ENCODE assay signal across 19 cellular contexts in genomic region chr15:42080585-42081462, GRCh38. TPM values are rescaled to one million over a fixed set of nuclear protein-coding genes. Genes with fewer than 3 reads are reported as not detected.
A peak's percentile ranks its signal among the peaks of the same experiment; 100 is the strongest.
DNase-seq lines count a peak whose midpoint lies in the region; ATAC-seq and TF ChIP-seq lines count a peak whose summit lies in the region.
"Had no signal": no experiment of that assay in that cellular context is flagged by ENCODE, and none has a peak within 500 bp of the region (broad histone marks: within the 10 kb centered on the region; RNA-seq: fewer than 3 reads in every experiment).

No MANE protein-coding gene starts in this region.

- in situ Hi-C loops in brain microvascular endothelial cell (cut with HindIII; ENCODE audit: low pct_ligation_motif_present, low sequenced_read_pairs): no loop called here

- H3K9me3 ChIP-seq in iPS-18a (ENCODE audit: control insufficient read depth, low read depth, low read length) (no peaks in the 10 kb centered on the region), aorta (ENCODE audit: control insufficient read depth, low read length) (no peaks in the 10 kb centered on the region)
- H3K9me3 ChIP-seq: neutrophil, tibial nerve had no signal

- peaks cover 7% of the 10 kb centered on the region for H3K4me1 Mint-ChIP-seq in activated T-cell treated with anti-CD3 and anti-CD28 coated beads, Interleukin-2, amount 50 U/mL, for 4 hours (ENCODE audit: low read depth)
- H3K4me1 Mint-ChIP-seq in chondrocyte (ENCODE audit: low read depth): peaks cover 8% of the 10 kb centered on the region

- H3K36me3 Mint-ChIP-seq in activated T-cell treated with anti-CD3 and anti-CD28 coated beads, Interleukin-2, amount 50 U/mL, for 4 hours (ENCODE audit: insufficient read depth): no peaks in the 10 kb centered on the region
- H3K36me3 Mint-ChIP-seq in chondrocyte (ENCODE audit: low read depth): peaks cover 1% of the 10 kb centered on the region
- H3K36me3 Mint-ChIP-seq: brain; CD4-positive, alpha-beta memory T cell; stimulated activated effector memory CD8-positive, alpha-beta T cell treated with anti-CD3 and anti-CD28 coated beads, Interleukin-12 subunit alpha, Interleukin-12 subunit beta, amount 100 ng/mL, for 72 hours had no signal

- H3K27ac Mint-ChIP-seq in chondrocyte (ENCODE audit: unreplicated experiment): no peak overlapping the region
- H3K27ac Mint-ChIP-seq: activated naive CD4-positive, alpha-beta T cell treated with anti-CD3 and anti-CD28 coated beads for 36 hours; brain; CD4-positive, alpha-beta memory T cell; stimulated activated effector memory CD8-positive, alpha-beta T cell treated with anti-CD3 and anti-CD28 coated beads, Interleukin-12 subunit alpha, Interleukin-12 subunit beta, amount 100 ng/mL, for 72 hours had no signal

- WGBS in aorta, 2 donors: 67 to 71% methylated on average over 18 of the region's 18 CpGs

- no peak overlapping the region for H3K4me3 Mint-ChIP-seq in activated T-cell treated with anti-CD3 and anti-CD28 coated beads, Interleukin-2, amount 50 U/mL, for 4 hours
- no peak overlapping the region for H3K4me3 Mint-ChIP-seq in chondrocyte (ENCODE audit: unreplicated experiment)
- H3K4me3 Mint-ChIP-seq: activated naive CD4-positive, alpha-beta T cell treated with anti-CD3 and anti-CD28 coated beads for 36 hours; brain; CD4-positive, alpha-beta memory T cell; stimulated activated effector memory CD8-positive, alpha-beta T cell treated with anti-CD3 and anti-CD28 coated beads, Interleukin-12 subunit alpha, Interleukin-12 subunit beta, amount 100 ng/mL, for 72 hours had no signal

- TF ChIP-seq CTCF in brain microvascular endothelial cell (IDR thresholded peaks at IDR 0.05; ENCODE audit: low read depth, low read length, missing control alignments): no peak
- TF ChIP-seq CTCF in chondrocyte (IDR thresholded peaks at IDR 0.05): no peak

- intact Hi-C loops in aorta (cut with DNase I): no loop called here

- H3K36me3 ChIP-seq in brain microvascular endothelial cell (replicated peaks) (no peaks in the 10 kb centered on the region), iPS-18a (ENCODE audit: control insufficient read depth, low read depth, low read length) (no peaks in the 10 kb centered on the region), aorta (ENCODE audit: control insufficient read depth in 1 of 2, insufficient read depth in 2 of 2, low read length in 1 of 2) (no peaks in the 10 kb centered on the region)
- H3K36me3 ChIP-seq: neutrophil, tibial nerve had no signal

- no peak for ATAC-seq in activated T-cell treated with anti-CD3 and anti-CD28 coated beads, Interleukin-2, amount 50 U/mL, for 4 hours
- peak; percentile 11 for ATAC-seq in aorta (ENCODE audit: low FRiP score)
- ATAC-seq: stimulated activated effector memory CD8-positive, alpha-beta T cell treated with anti-CD3 and anti-CD28 coated beads, Interleukin-12 subunit alpha, Interleukin-12 subunit beta, amount 100 ng/mL, for 72 hours had no signal

- DNase-seq in activated T-cell treated with anti-CD3 and anti-CD28 coated beads, Interleukin-2, amount 50 U/mL, for 48 hours: peak; percentile 10 to 11
- DNase-seq in activated T-cell treated with anti-CD3 and anti-CD28 coated beads, Interleukin-2, amount 50 U/mL, for 4 hours: no peak
- DNase-seq in brain microvascular endothelial cell (peak; percentile 14), aorta (no peak), chondrocyte (ENCODE audit: low spot score) (no peak), amniotic stem cell (lab: John Stamatoyannopoulos, UW) (no peak), GDM1 (lab: John Stamatoyannopoulos, UW) (no peak)
- DNase-seq: activated CD4-positive, alpha-beta T cell treated with anti-CD3 and anti-CD28 coated beads, Interleukin-2, amount 50 U/mL, for 1 hour; activated naive CD4-positive, alpha-beta T cell treated with anti-CD3 and anti-CD28 coated beads for 36 hours; CD4-positive, alpha-beta memory T cell; DMS79; left cardiac atrium; NCI-H1930 had no signal

- no peak overlapping the region for H3K27ac ChIP-seq in brain microvascular endothelial cell
- no peak overlapping the region for H3K27ac ChIP-seq in iPS-18a (ENCODE audit: low read length)
- no peak overlapping the region for H3K27ac ChIP-seq in aorta (ENCODE audit: low read depth in 1 of 2, low read length in 2 of 2)
- H3K27ac ChIP-seq: neutrophil, tibial nerve had no signal

- no peak overlapping the region for H3K9ac ChIP-seq in iPS-18a (ENCODE audit: low read length)

- H3K4me3 ChIP-seq in brain microvascular endothelial cell (ENCODE audit: low read depth, low read length): no peak overlapping the region
- peak overlapping the region; percentile 22 for H3K4me3 ChIP-seq in iPS-18a (ENCODE audit: low read length)
- no peak overlapping the region for H3K4me3 ChIP-seq in aorta (ENCODE audit: low read length in 2 of 2)
- H3K4me3 ChIP-seq: tibial nerve had no signal

- peaks cover 11% of the 10 kb centered on the region for H3K27me3 Mint-ChIP-seq in activated T-cell treated with anti-CD3 and anti-CD28 coated beads, Interleukin-2, amount 50 U/mL, for 4 hours (ENCODE audit: low read depth)
- peaks cover 36% of the 10 kb centered on the region for H3K27me3 Mint-ChIP-seq in chondrocyte (ENCODE audit: low read depth)

- H3K9me3 Mint-ChIP-seq in activated T-cell treated with anti-CD3 and anti-CD28 coated beads, Interleukin-2, amount 50 U/mL, for 4 hours: no peaks in the 10 kb centered on the region
- H3K9me3 Mint-ChIP-seq in chondrocyte (ENCODE audit: low read depth): no peaks in the 10 kb centered on the region
- H3K9me3 Mint-ChIP-seq: activated naive CD4-positive, alpha-beta T cell treated with anti-CD3 and anti-CD28 coated beads for 36 hours; stimulated activated effector memory CD8-positive, alpha-beta T cell treated with anti-CD3 and anti-CD28 coated beads, Interleukin-12 subunit alpha, Interleukin-12 subunit beta, amount 100 ng/mL, for 72 hours had no signal

- H3K27me3 ChIP-seq in brain microvascular endothelial cell (replicated peaks): peaks cover 16% of the 10 kb centered on the region
- H3K27me3 ChIP-seq in iPS-18a (ENCODE audit: control insufficient read depth, insufficient read depth, low read length): no peaks in the 10 kb centered on the region
- no peaks in the 10 kb centered on the region for H3K27me3 ChIP-seq in aorta (ENCODE audit: control insufficient read depth in 1 of 2, insufficient read depth in 2 of 2, low read length in 1 of 2)
- H3K27me3 ChIP-seq: neutrophil had no signal

- H3K4me1 ChIP-seq in iPS-18a (ENCODE audit: control insufficient read depth, low read depth, low read length) (peaks cover 10% of the 10 kb centered on the region), aorta (ENCODE audit: control insufficient read depth in 1 of 2, insufficient read depth in 2 of 2, low read length in 2 of 2) (no peaks in the 10 kb centered on the region)

RNA-seq across cellular contexts. Expression of gene PLA2G4D, which starts 13.5 kb away (rescaled TPM):
- total RNA-seq in activated T-cell treated with anti-CD3 and anti-CD28 coated beads, Interleukin-2, amount 50 U/mL, for 4 hours: not detected
- total RNA-seq in aorta: not detected
- polyA plus RNA-seq in aorta: not detected
- total RNA-seq in chondrocyte: not detected in 3 replicates
- total RNA-seq: activated naive CD4-positive, alpha-beta T cell treated with anti-CD3 and anti-CD28 coated beads for 36 hours; CD4-positive, alpha-beta memory T cell; left cardiac atrium; NCI-H460; tibial nerve had no signal
- polyA plus RNA-seq: CD4-positive, alpha-beta memory T cell had no signal

RNA-seq across cellular contexts. Expression of gene PLA2G4E, which starts 60.0 kb away (rescaled TPM):
- not detected for total RNA-seq in activated T-cell treated with anti-CD3 and anti-CD28 coated beads, Interleukin-2, amount 50 U/mL, for 4 hours
- not detected for total RNA-seq in aorta
- polyA plus RNA-seq in aorta: not detected
- total RNA-seq in chondrocyte: not detected in 3 replicates
- total RNA-seq: activated naive CD4-positive, alpha-beta T cell treated with anti-CD3 and anti-CD28 coated beads for 36 hours; CD4-positive, alpha-beta memory T cell; NCI-H460; tibial nerve had no signal
- polyA plus RNA-seq: CD4-positive, alpha-beta memory T cell had no signal

Comparison
In these comparisons a context has a peak if more than half of its experiments do, and no peak if none do; other contexts are left out.
1. DNase-seq: peak in activated T-cell treated with anti-CD3 and anti-CD28 coated beads, Interleukin-2, amount 50 U/mL, for 48 hours (2 of 2) and brain microvascular endothelial cell (single experiment); none in activated T-cell treated with anti-CD3 and anti-CD28 coated beads, Interleukin-2, amount 50 U/mL, for 4 hours (single experiment), aorta (0 of 2), chondrocyte (single experiment), amniotic stem cell (single experiment) and GDM1 (single experiment).